Comparison of ENCODE assay signal across 18 cellular contexts in genomic region chr12:132503611-132504204, GRCh38. TPM values are rescaled to one million over a fixed set of nuclear protein-coding genes. Genes with fewer than 3 reads are reported as not detected.
DNase-seq lines count a peak whose midpoint lies in the region; TF ChIP-seq lines count a peak whose summit lies in the region.
"Had no signal": no experiment of that assay in that cellular context is flagged by ENCODE, and none has a peak within 500 bp of the region (broad histone marks: within the 10 kb centered on the region; RNA-seq: fewer than 3 reads in every experiment).

No MANE protein-coding gene starts in this region.

- H3K36me3 ChIP-seq in brain microvascular endothelial cell (replicated peaks): no peaks in the 10 kb centered on the region
- H3K36me3 ChIP-seq in osteoblast (ENCODE audit: insufficient read depth, low read length): no peaks in the 10 kb centered on the region

- H4K20me1 ChIP-seq in osteoblast (ENCODE audit: insufficient read depth, low read length): peaks cover 77% of the 10 kb centered on the region

- peaks cover 85% of the 10 kb centered on the region for H3K79me2 ChIP-seq in osteoblast (ENCODE audit: insufficient read depth, low read length)

- no peak overlapping the region for H3K4me2 ChIP-seq in osteoblast (ENCODE audit: insufficient read depth, low read length)
- H3K4me2 ChIP-seq: hepatocyte had no signal

- no peak overlapping the region for H3K4me3 ChIP-seq in brain microvascular endothelial cell (ENCODE audit: low read depth, low read length)
- no peak overlapping the region for H3K4me3 ChIP-seq in osteoblast (ENCODE audit: insufficient read depth, low read length)
- H3K4me3 ChIP-seq: esophagus squamous epithelium, GM12878, hepatocyte, K562, Peyer's patch, thyroid gland had no signal

- in situ Hi-C loops in brain microvascular endothelial cell (cut with HindIII; ENCODE audit: low pct_ligation_motif_present, low sequenced_read_pairs) (no loop called here), ACHN (cut with HindIII; ENCODE audit: low pct_ligation_motif_present, low pct_unique_long_range_greater_than_20kb, low sequenced_read_pairs) (no loop called here)

- TF ChIP-seq CTCF in C4-2B (conservative IDR thresholded peaks at IDR 0.05) (no peak), brain microvascular endothelial cell (IDR thresholded peaks at IDR 0.05; ENCODE audit: low read depth, low read length, missing control alignments) (no peak), osteoblast (IDR thresholded peaks at IDR 0.05; ENCODE audit: extremely low read depth, low read depth, low read length) (no peak)

- H3K27ac ChIP-seq in C4-2B (peak overlapping the region; percentile 3; the same call in 1 of the 2 replicates), brain microvascular endothelial cell (no peak overlapping the region), osteoblast (ENCODE audit: low read depth, low read length) (no peak overlapping the region)
- H3K27ac ChIP-seq: esophagus squamous epithelium, hepatocyte, Peyer's patch, thyroid gland, VCaP had no signal

- H3K4me1 ChIP-seq in osteoblast (ENCODE audit: insufficient read depth, low read length): peaks cover 13% of the 10 kb centered on the region

- DNase-seq in HCEC 1CT (peak; percentile 53), brain microvascular endothelial cell (peak; percentile 15), osteoblast (ENCODE audit: insufficient read length, low spot score, missing footprints) (peak; percentile 99), ACHN (no peak), T-helper 1 cell (no peak), NCI-H2107 (lab: John Stamatoyannopoulos, UW) (no peak)
- DNase-seq: activated CD8-positive, alpha-beta memory T cell treated with anti-CD3 and anti-CD28 coated beads for 24 hours; CD8-positive, alpha-beta memory T cell; esophagus squamous epithelium; NCI-H1105; Peyer's patch; stimulated activated CD4-positive, alpha-beta T cell treated with anti-CD3 and anti-CD28 coated beads, Interleukin-4, amount 100 ng/mL, for 1 hour; thyroid gland had no signal

- no peak overlapping the region for H2AFZ ChIP-seq in osteoblast (ENCODE audit: low read length)
- H2AFZ ChIP-seq: hepatocyte had no signal

- no peaks in the 10 kb centered on the region for H3K9me3 ChIP-seq in osteoblast (ENCODE audit: low read depth, low read length)
- H3K9me3 ChIP-seq: esophagus squamous epithelium, Peyer's patch, thyroid gland had no signal

- H3K27me3 ChIP-seq in brain microvascular endothelial cell (replicated peaks) (no peaks in the 10 kb centered on the region), osteoblast (ENCODE audit: insufficient read depth, low read length) (no peaks in the 10 kb centered on the region)
- H3K27me3 ChIP-seq: esophagus squamous epithelium, hepatocyte, Peyer's patch, thyroid gland had no signal

RNA-seq across cellular contexts. Expression of gene FBRSL1, which starts 13.8 kb away (rescaled TPM):
- total RNA-seq in osteoblast: 2.7 and 12.3 TPM in 2 replicates

Comparison
In these comparisons a context has a peak if more than half of its experiments do, and no peak if none do; other contexts are left out.
1. DNase-seq: peak in HCEC 1CT (single experiment), brain microvascular endothelial cell (single experiment) and osteoblast (single experiment); none in ACHN (single experiment), T-helper 1 cell (0 of 5) and NCI-H2107 (single experiment).